18 cellular contexts compared by ENCODE assay signal in genomic region chr9:26471271-26471670, GRCh38.
"Had no signal": no experiment of that assay in that cellular context is flagged by ENCODE, and none has a peak within 500 bp of the region (broad histone marks: within the 10 kb centered on the region; RNA-seq: fewer than 3 reads in every experiment).

No MANE protein-coding gene starts in this region.

- DNase-seq: heart right ventricle; left colon; left lung; lower lobe of right lung; mammary epithelial cell; mesendoderm; naive thymus-derived CD8-positive, alpha-beta T cell; pancreas; psoas muscle; right lobe of liver; stimulated activated CD4-positive, alpha-beta T cell treated with anti-CD3 and anti-CD28 coated beads, Interleukin-2, amount 100 ng/mL, for 24 hours; stimulated activated CD4-positive, alpha-beta T cell treated with anti-CD3 and anti-CD28 coated beads, Interleukin-4, amount 100 ng/mL, for 1 hour; stimulated activated naive B cell treated with anti-CD40 and anti-IgM and Interleukin-4, amounts not matched to agents 10 μg/mL and 1 μg/mL and 100 μg/mL, for 72 hours; stimulated activated naive CD8-positive, alpha-beta T cell treated with anti-CD3 and anti-CD28 coated beads, Interleukin-15, Interleukin-2, amounts not matched to agents 100 U/mL and 50 U/mL, for 24 hours; stomach; tibial artery; trophoblast cell; upper lobe of right lung had no signal

- ATAC-seq: heart right ventricle; left colon; left lung; lower lobe of right lung; naive thymus-derived CD8-positive, alpha-beta T cell; pancreas; psoas muscle; right lobe of liver; stimulated activated naive B cell treated with anti-CD40 and anti-IgM and Interleukin-4, amounts not matched to agents 10 μg/mL and 1 μg/mL and 100 μg/mL, for 72 hours; stimulated activated naive CD8-positive, alpha-beta T cell treated with anti-CD3 and anti-CD28 coated beads, Interleukin-15, Interleukin-2, amounts not matched to agents 100 U/mL and 50 U/mL, for 24 hours; upper lobe of right lung had no signal
